18 cellular contexts compared by ENCODE assay signal in genomic region chr2:57941826-57942225, GRCh38.
"Had no signal": no experiment of that assay in that cellular context is flagged by ENCODE, and none has a peak within 500 bp of the region (broad histone marks: within the 10 kb centered on the region; RNA-seq: fewer than 3 reads in every experiment).

No MANE protein-coding gene starts in this region.

- H3K27ac ChIP-seq: HL-60, KMS-11 had no signal

- ATAC-seq: K562, T-cell had no signal

- DNase-seq: Kasumi-1, MM.1S, NCI-H1092 treated with DMSO at 0.1 percent for 48 hours, NCI-H146, NCI-H1694 treated with DMSO at 0.1 percent for 48 hours, NCI-H1930, NCI-H2081, NCI-H2227 treated with DMSO at 0.1 percent for 48 hours, NCI-H524, NCI-H774, RPMI8226, SHP77, SK-N-SH, SW 1271, T-cell had no signal
